In genomic region chr11:24082241-24082640, GRCh38 we compare ENCODE assay signal across 18 cellular contexts.
DNase-seq lines count a peak whose midpoint lies in the region; ATAC-seq and TF ChIP-seq lines count a peak whose summit lies in the region.
"Had no signal": no experiment of that assay in that cellular context is flagged by ENCODE, and none has a peak within 500 bp of the region (broad histone marks: within the 10 kb centered on the region; RNA-seq: fewer than 3 reads in every experiment).

No MANE protein-coding gene starts in this region.

- no peak overlapping the region for H2AK9ac ChIP-seq in IMR-90 (replicated peaks; ENCODE audit: low read depth, low read length, poor library complexity)

- no CpG with 5 or more reads among the region's 1 CpG for WGBS in IMR-90 (ENCODE audit: extremely low coverage in 2 of 2, insufficient read length in 1 of 2), 2 experiments

- peaks cover 8% of the 10 kb centered on the region for H3F3A ChIP-seq in neural cell (ENCODE audit: insufficient read depth, low read length, poor library complexity, severe bottlenecking)

- ATAC-seq in IMR-90 (ENCODE audit: low read depth) = peak; percentile 50
- no peak for ATAC-seq in stimulated activated memory B cell treated with anti-CD40 and anti-IgM and Interleukin-4, amounts not matched to agents 10 μg/mL and 1 μg/mL and 100 μg/mL, for 72 hours
- ATAC-seq in HG03039 (IDR thresholded peaks at IDR 0.05; ENCODE audit: unreplicated experiment) = no peak
- ATAC-seq: CD8-positive, alpha-beta T cell; HepG2 had no signal

- TF ChIP-seq EP300 in neural cell (conservative IDR thresholded peaks at IDR 0.05; ENCODE audit: poor library complexity, severe bottlenecking) = no peak

- H3K4me3 Mint-ChIP-seq in stimulated activated memory B cell treated with anti-CD40 and anti-IgM and Interleukin-4, amounts not matched to agents 10 μg/mL and 1 μg/mL and 100 μg/mL, for 72 hours = no peak overlapping the region
- H3K4me3 Mint-ChIP-seq: B cell; CD8-positive, alpha-beta T cell had no signal

- peak overlapping the region; percentile 73; the same call in 1 of the 2 replicates for H3K4ac ChIP-seq in IMR-90 (ENCODE audit: low read depth, low read length)

- H3K27ac ChIP-seq in AG04450 (ENCODE audit: low read depth, low read length) = no peak overlapping the region
- H3K27ac ChIP-seq in IMR-90 (ENCODE audit: insufficient read depth, low read length) = peak overlapping the region; percentile 51; the same call in 1 of the 2 replicates
- peak overlapping the region; percentile 81 for H3K27ac ChIP-seq in neural cell (ENCODE audit: low read length)
- H3K27ac ChIP-seq: BLaER1 treated with 17β-estradiol and CSF1 and Interleukin-3, amounts not matched to agents 10 nM and 100 nM; GM23248 had no signal

- H2AK5ac ChIP-seq in IMR-90 (ENCODE audit: low read depth, low read length) = no peak overlapping the region

- CTCF ChIA-PET in AG04450 (lab: Charles Lee) = interaction anchor here (0.9 to 1.1 kb wide), 2 partner anchors 17 to 20 kb away, joined by 3 read pairs; no protein-coding TSS in a partner anchor
- CTCF ChIA-PET in IMR-90 (lab: Yijun Ruan, JAX) = no interaction called here

- no peaks in the 10 kb centered on the region for H3K36me3 Mint-ChIP-seq in stimulated activated memory B cell treated with anti-CD40 and anti-IgM and Interleukin-4, amounts not matched to agents 10 μg/mL and 1 μg/mL and 100 μg/mL, for 72 hours
- H3K36me3 Mint-ChIP-seq: CD8-positive, alpha-beta T cell had no signal

- H2BK5ac ChIP-seq in IMR-90 (ENCODE audit: low read depth, low read length, poor library complexity, severe bottlenecking) = peak overlapping the region; percentile 56

- dilution Hi-C loops in IMR-90 (cut with HindIII; ENCODE audit: low sequenced_read_pairs, unreplicated experiment) = no loop called here

- no peak overlapping the region for H3K56ac ChIP-seq in IMR-90 (ENCODE audit: extremely low read depth, insufficient read depth, low read length)

- no peak overlapping the region for H2BK15ac ChIP-seq in IMR-90 (ENCODE audit: low read depth, low read length)

- H3K79me1 ChIP-seq in IMR-90 (ENCODE audit: low read depth in 1 of 2, low read length in 2 of 2) = no peaks in the 10 kb centered on the region

- H3K9me3 Mint-ChIP-seq in stimulated activated memory B cell treated with anti-CD40 and anti-IgM and Interleukin-4, amounts not matched to agents 10 μg/mL and 1 μg/mL and 100 μg/mL, for 72 hours = no peaks in the 10 kb centered on the region

- POLR2A ChIA-PET in AG04450 (lab: Yijun Ruan, JAX) (no interaction called here), IMR-90 (lab: Charles Lee; ENCODE audit: unreplicated experiment) (no interaction called here)

- no peak overlapping the region for H4K91ac ChIP-seq in IMR-90 (ENCODE audit: insufficient read depth, low read depth, low read length)

- no peak overlapping the region for H3K4me2 ChIP-seq in IMR-90 (ENCODE audit: low read depth, low read length)
- peak overlapping the region; percentile 29 for H3K4me2 ChIP-seq in neural cell (ENCODE audit: low read length)
- H3K4me2 ChIP-seq: BLaER1 treated with 17β-estradiol and CSF1 and Interleukin-3, amounts not matched to agents 10 nM and 100 nM had no signal

- peak overlapping the region in 1 of 2 experiments; percentile 41; a peak in 1 of 4 replicates for H4K8ac ChIP-seq in IMR-90 (ENCODE audit: low read depth in 2 of 2, low read length in 2 of 2)

- H3K36me3 ChIP-seq in IMR-90 (ENCODE audit: control insufficient read depth, insufficient read depth, low read length) (no peaks in the 10 kb centered on the region), adipocyte (ENCODE audit: control insufficient read depth, insufficient read depth, low read length, severe bottlenecking) (no peaks in the 10 kb centered on the region), neural cell (ENCODE audit: insufficient read depth, low read length) (no peaks in the 10 kb centered on the region)
- H3K36me3 ChIP-seq: BLaER1 treated with 17β-estradiol and CSF1 and Interleukin-3, amounts not matched to agents 10 nM and 100 nM had no signal

- no TSS peak for BruUV-seq in IMR-90 (replicated peaks; lab: Mats Ljungman, UMichigan)

- H3K27me3 Mint-ChIP-seq in stimulated activated memory B cell treated with anti-CD40 and anti-IgM and Interleukin-4, amounts not matched to agents 10 μg/mL and 1 μg/mL and 100 μg/mL, for 72 hours = no peaks in the 10 kb centered on the region
- H3K27me3 Mint-ChIP-seq: B cell had no signal

- H3K4me1 ChIP-seq in IMR-90 (ENCODE audit: control insufficient read depth, insufficient read depth, low read length) (peaks cover 17% of the 10 kb centered on the region), adipocyte (ENCODE audit: control insufficient read depth, insufficient read depth, low read length) (peaks cover 3% of the 10 kb centered on the region)
- H3K4me1 ChIP-seq: BLaER1 treated with 17β-estradiol and CSF1 and Interleukin-3, amounts not matched to agents 10 nM and 100 nM had no signal

- TF ChIP-seq CTCF in AG04450 (IDR thresholded peaks at IDR 0.05; ENCODE audit: low read depth, low read length) (no peak), IMR-90 (conservative IDR thresholded peaks at IDR 0.05; ENCODE audit: low read depth, low read length) (no peak), neural cell (IDR thresholded peaks at IDR 0.05; ENCODE audit: poor library complexity, severe bottlenecking) (no peak)

- peak overlapping the region; percentile 51; the same call in 1 of the 2 replicates for H4K5ac ChIP-seq in IMR-90 (ENCODE audit: low read depth, low read length)

- no peak overlapping the region for H3K27ac Mint-ChIP-seq in stimulated activated memory B cell treated with anti-CD40 and anti-IgM and Interleukin-4, amounts not matched to agents 10 μg/mL and 1 μg/mL and 100 μg/mL, for 72 hours
- H3K27ac Mint-ChIP-seq: B cell; CD8-positive, alpha-beta T cell had no signal

- H3K14ac ChIP-seq in IMR-90 (replicated peaks; ENCODE audit: low read depth, low read length) = no peak overlapping the region

- in situ Hi-C loops in IMR-90 (cut with MboI; ENCODE audit: low sequenced_read_pairs) = no loop called here

- no peak overlapping the region for H3K23ac ChIP-seq in IMR-90 (ENCODE audit: low read depth, low read length)

- DNase-seq in AG04450 (ENCODE audit: low read depth, low spot score) = peak; percentile 2
- peak; percentile 66 for DNase-seq in IMR-90
- peak; percentile 36 for DNase-seq in adipocyte (ENCODE audit: low read depth)
- no peak for DNase-seq in NCI-H128 (lab: John Stamatoyannopoulos, UW; ENCODE audit: unreplicated experiment)
- DNase-seq: 8988T; CD8-positive, alpha-beta T cell; DMS 273 treated with DMSO at 0.1 percent for 48 hours; DMS53; DND-41; GDM1; GM23248; HCEC 1CT had no signal

- no peaks in the 10 kb centered on the region for H4K20me1 ChIP-seq in IMR-90 (ENCODE audit: insufficient read depth, low read length)
- H4K20me1 ChIP-seq in neural cell (ENCODE audit: insufficient read depth) = no peaks in the 10 kb centered on the region
- H4K20me1 ChIP-seq: BLaER1 treated with 17β-estradiol and CSF1 and Interleukin-3, amounts not matched to agents 10 nM and 100 nM had no signal

- H3K9ac ChIP-seq in IMR-90 (ENCODE audit: low read depth, low read length) (no peak overlapping the region), adipocyte (ENCODE audit: low read length) (no peak overlapping the region), neural cell (ENCODE audit: low read length) (no peak overlapping the region)
- H3K9ac ChIP-seq: BLaER1 treated with 17β-estradiol and CSF1 and Interleukin-3, amounts not matched to agents 10 nM and 100 nM; GM23248 had no signal

- H3K18ac ChIP-seq in IMR-90 (ENCODE audit: low read depth, low read length) = peak overlapping the region; percentile 28; the same call in 1 of the 2 replicates

- H3K27me3 ChIP-seq in AG04450 (ENCODE audit: control insufficient read depth, insufficient read depth, low read length) (no peaks in the 10 kb centered on the region), IMR-90 (ENCODE audit: control insufficient read depth, insufficient read depth, low read length) (no peaks in the 10 kb centered on the region), adipocyte (replicated peaks; ENCODE audit: control insufficient read depth, insufficient read depth, low read length) (no peaks in the 10 kb centered on the region), neural cell (ENCODE audit: insufficient read depth, low read depth, low read length) (no peaks in the 10 kb centered on the region)
- H3K27me3 ChIP-seq: BLaER1 treated with 17β-estradiol and CSF1 and Interleukin-3, amounts not matched to agents 10 nM and 100 nM had no signal

- TF ChIP-seq RAD21 in IMR-90 (IDR thresholded peaks at IDR 0.05; ENCODE audit: low read length) = no peak
- TF ChIP-seq RAD21 in neural cell (conservative IDR thresholded peaks at IDR 0.05) = no peak

- intact Hi-C loops in IMR-90 (cut with micrococcal nuclease) = loop anchor here (5.0 to 10.0 kb wide), 3 partner anchors 155 to 1205 kb away; no protein-coding TSS in a partner anchor

- no peaks in the 10 kb centered on the region for H3K9me2 ChIP-seq in neural cell (ENCODE audit: insufficient read depth, low read length)

- H3K9me3 ChIP-seq in AG04450 (ENCODE audit: control insufficient read depth, insufficient read depth, low read length) = no peaks in the 10 kb centered on the region
- H3K9me3 ChIP-seq in IMR-90 (ENCODE audit: control insufficient read depth, insufficient read depth, low read length) = no peaks in the 10 kb centered on the region
- no peaks in the 10 kb centered on the region for H3K9me3 ChIP-seq in adipocyte (ENCODE audit: control insufficient read depth, low read length)
- H3K9me3 ChIP-seq in neural cell (ENCODE audit: low read length) = no peaks in the 10 kb centered on the region
- H3K9me3 ChIP-seq: BLaER1 treated with 17β-estradiol and CSF1 and Interleukin-3, amounts not matched to agents 10 nM and 100 nM had no signal

- H2BK20ac ChIP-seq in IMR-90 (ENCODE audit: low read depth, low read length) = no peak overlapping the region; the same call in 1 of the 2 replicates

- peaks cover 13% of the 10 kb centered on the region for H3K9me1 ChIP-seq in IMR-90 (ENCODE audit: insufficient read depth, low read length)

- H3K4me3 ChIP-seq in AG04450 (ENCODE audit: low read depth, low read length) = no peak overlapping the region
- no peak overlapping the region for H3K4me3 ChIP-seq in IMR-90 (ENCODE audit: insufficient read depth, low read depth, low read length)
- H3K4me3 ChIP-seq in adipocyte (ENCODE audit: low read length) = no peak overlapping the region
- peak overlapping the region; percentile 17 for H3K4me3 ChIP-seq in neural cell (ENCODE audit: low read length)
- H3K4me3 ChIP-seq: BLaER1 treated with 17β-estradiol and CSF1 and Interleukin-3, amounts not matched to agents 10 nM and 100 nM; GM23248 had no signal

- peak overlapping the region; percentile 60 for H2BK120ac ChIP-seq in IMR-90 (ENCODE audit: low read depth, low read length)

- no peaks in the 10 kb centered on the region for H3K4me1 Mint-ChIP-seq in stimulated activated memory B cell treated with anti-CD40 and anti-IgM and Interleukin-4, amounts not matched to agents 10 μg/mL and 1 μg/mL and 100 μg/mL, for 72 hours
- H3K4me1 Mint-ChIP-seq: B cell had no signal

- TF ChIP-seq POLR2A in IMR-90 (IDR thresholded peaks at IDR 0.05; ENCODE audit: low read depth, low read length) = no peak

- H2AFZ ChIP-seq in IMR-90 (replicated peaks; ENCODE audit: low read length, poor library complexity) = no peak overlapping the region
- H2AFZ ChIP-seq in neural cell (ENCODE audit: low read depth, low read length) = no peak overlapping the region
- H2AFZ ChIP-seq: GM23248 had no signal

- no peaks in the 10 kb centered on the region for H3K79me2 ChIP-seq in neural cell (replicated peaks; ENCODE audit: insufficient read depth, low read length)
